1 cellular context compared by ENCODE assay signal in the genomic region with DNA sequence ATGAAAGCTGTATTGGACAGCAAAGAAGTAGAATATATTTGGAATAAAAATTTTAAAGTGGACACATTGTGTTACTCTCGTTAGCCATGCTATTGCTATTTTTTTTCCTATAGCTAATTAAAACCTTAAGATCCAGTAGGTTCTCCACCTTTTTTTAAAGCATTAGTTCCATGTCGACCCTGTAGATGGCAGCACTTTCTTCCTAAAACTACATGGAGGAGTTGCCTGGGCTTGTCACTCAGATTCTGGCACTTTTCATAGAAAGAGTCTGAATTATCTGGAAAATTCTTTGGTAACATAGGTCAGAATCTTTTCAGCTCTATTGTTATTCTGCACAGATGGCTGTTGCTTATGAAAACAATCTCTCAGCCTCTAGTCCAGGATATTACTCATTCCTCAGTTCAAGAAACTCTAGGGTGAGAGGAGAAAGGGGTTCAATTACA.
TF ChIP-seq lines count a peak whose summit lies in the region.

No MANE protein-coding gene starts in this region.

TF ChIP-seq in K562, 482 proteins besides CTCF, POLR2A, EP300 and RAD21 (continued from another document):
- TF ChIP-seq, protein P1, sequence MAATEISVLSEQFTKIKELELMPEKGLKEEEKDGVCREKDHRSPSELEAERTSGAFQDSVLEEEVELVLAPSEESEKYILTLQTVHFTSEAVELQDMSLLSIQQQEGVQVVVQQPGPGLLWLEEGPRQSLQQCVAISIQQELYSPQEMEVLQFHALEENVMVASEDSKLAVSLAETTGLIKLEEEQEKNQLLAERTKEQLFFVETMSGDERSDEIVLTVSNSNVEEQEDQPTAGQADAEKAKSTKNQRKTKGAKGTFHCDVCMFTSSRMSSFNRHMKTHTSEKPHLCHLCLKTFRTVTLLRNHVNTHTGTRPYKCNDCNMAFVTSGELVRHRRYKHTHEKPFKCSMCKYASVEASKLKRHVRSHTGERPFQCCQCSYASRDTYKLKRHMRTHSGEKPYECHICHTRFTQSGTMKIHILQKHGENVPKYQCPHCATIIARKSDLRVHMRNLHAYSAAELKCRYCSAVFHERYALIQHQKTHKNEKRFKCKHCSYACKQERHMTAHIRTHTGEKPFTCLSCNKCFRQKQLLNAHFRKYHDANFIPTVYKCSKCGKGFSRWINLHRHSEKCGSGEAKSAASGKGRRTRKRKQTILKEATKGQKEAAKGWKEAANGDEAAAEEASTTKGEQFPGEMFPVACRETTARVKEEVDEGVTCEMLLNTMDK (IDR thresholded peaks at IDR 0.05; ENCODE audit: borderline replicate concordance, insufficient read depth, low read depth, low read length, poor library complexity, severe bottlenecking), result peak; percentile 64
- TF ChIP-seq TSHZ1 (CRISPR knock-in tag; IDR thresholded peaks at IDR 0.05), result no peak
